Comparison of ENCODE assay signal across 2 cellular contexts in the genomic region with DNA sequence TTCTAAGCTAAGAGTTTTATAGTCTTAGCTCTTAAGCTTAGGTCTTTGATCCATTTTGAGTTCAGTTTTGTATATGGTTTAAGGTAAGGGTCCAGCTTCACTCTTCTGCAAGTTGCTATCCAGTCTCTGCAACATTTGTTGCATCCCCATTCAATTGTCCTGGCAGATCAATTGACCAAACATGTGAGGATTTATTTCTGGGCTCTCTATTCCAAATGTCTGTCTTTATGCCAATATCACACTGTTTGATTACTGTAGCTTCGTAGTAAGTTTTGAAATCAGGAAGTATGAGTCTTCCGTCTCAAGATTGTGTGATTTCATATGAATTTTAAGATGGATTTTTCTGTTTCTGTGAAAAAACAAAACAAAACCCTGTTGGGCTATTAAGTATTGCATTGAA.
TF ChIP-seq lines count a peak whose summit lies in the region.

No MANE protein-coding gene starts in this region.

TF ChIP-seq in endothelial cell of umbilical vein, 7 proteins besides CTCF, POLR2A, EP300 and RAD21:
- no peak for TF ChIP-seq GATA2 (IDR thresholded peaks at IDR 0.05; ENCODE audit: insufficient read depth, insufficient read length, low read depth, low read length)
- TF ChIP-seq, protein P1, sequence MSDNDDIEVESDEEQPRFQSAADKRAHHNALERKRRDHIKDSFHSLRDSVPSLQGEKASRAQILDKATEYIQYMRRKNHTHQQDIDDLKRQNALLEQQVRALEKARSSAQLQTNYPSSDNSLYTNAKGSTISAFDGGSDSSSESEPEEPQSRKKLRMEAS (IDR thresholded peaks at IDR 0.05; ENCODE audit: insufficient read depth, insufficient read length): no peak
- TF ChIP-seq JUN (IDR thresholded peaks at IDR 0.05; ENCODE audit: borderline replicate concordance, insufficient read depth, insufficient read length, low read depth): no peak
- no peak for TF ChIP-seq FOS (IDR thresholded peaks at IDR 0.05; ENCODE audit: borderline replicate concordance, insufficient read depth, low read length)
- TF ChIP-seq EZH2 (IDR thresholded peaks at IDR 0.05; ENCODE audit: borderline replicate concordance, low read depth, low read length, severe bottlenecking): no peak
- TF ChIP-seq POLR2AphosphoS5 (IDR thresholded peaks at IDR 0.05; ENCODE audit: insufficient read depth, low read depth, low read length): no peak
- no peak for TF ChIP-seq MYC (IDR thresholded peaks at IDR 0.05; ENCODE audit: low read depth, low read length)

TF ChIP-seq in HepG2, 621 proteins besides CTCF, POLR2A, EP300 and RAD21:
- TF ChIP-seq ZSCAN31 (CRISPR knock-in tag; IDR thresholded peaks at IDR 0.05; ENCODE audit: low read depth): no peak
- no peak for TF ChIP-seq MYNN (CRISPR knock-in tag; IDR thresholded peaks at IDR 0.05; ENCODE audit: low read depth)
- TF ChIP-seq ATF1 (CRISPR knock-in tag; IDR thresholded peaks at IDR 0.05): no peak
- no peak for TF ChIP-seq SRY (CRISPR knock-in tag; IDR thresholded peaks at IDR 0.05)
- TF ChIP-seq RBM22 (optimal IDR thresholded peaks at IDR 0.05; ENCODE audit: low read length): no peak
- TF ChIP-seq NFE2L2 (IDR thresholded peaks at IDR 0.05; ENCODE audit: low read length): no peak
- TF ChIP-seq ZNF496 (CRISPR knock-in tag; IDR thresholded peaks at IDR 0.05; ENCODE audit: insufficient replicate concordance): no peak
- no peak for TF ChIP-seq ZC3H4 (CRISPR knock-in tag; IDR thresholded peaks at IDR 0.05; ENCODE audit: borderline replicate concordance)
- TF ChIP-seq, protein P2, sequence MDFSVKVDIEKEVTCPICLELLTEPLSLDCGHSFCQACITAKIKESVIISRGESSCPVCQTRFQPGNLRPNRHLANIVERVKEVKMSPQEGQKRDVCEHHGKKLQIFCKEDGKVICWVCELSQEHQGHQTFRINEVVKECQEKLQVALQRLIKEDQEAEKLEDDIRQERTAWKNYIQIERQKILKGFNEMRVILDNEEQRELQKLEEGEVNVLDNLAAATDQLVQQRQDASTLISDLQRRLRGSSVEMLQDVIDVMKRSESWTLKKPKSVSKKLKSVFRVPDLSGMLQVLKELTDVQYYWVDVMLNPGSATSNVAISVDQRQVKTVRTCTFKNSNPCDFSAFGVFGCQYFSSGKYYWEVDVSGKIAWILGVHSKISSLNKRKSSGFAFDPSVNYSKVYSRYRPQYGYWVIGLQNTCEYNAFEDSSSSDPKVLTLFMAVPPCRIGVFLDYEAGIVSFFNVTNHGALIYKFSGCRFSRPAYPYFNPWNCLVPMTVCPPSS (IDR thresholded peaks at IDR 0.05): no peak
- TF ChIP-seq MAF1 (CRISPR knock-in tag; IDR thresholded peaks at IDR 0.05; ENCODE audit: borderline replicate concordance): no peak
- TF ChIP-seq, protein P3, sequence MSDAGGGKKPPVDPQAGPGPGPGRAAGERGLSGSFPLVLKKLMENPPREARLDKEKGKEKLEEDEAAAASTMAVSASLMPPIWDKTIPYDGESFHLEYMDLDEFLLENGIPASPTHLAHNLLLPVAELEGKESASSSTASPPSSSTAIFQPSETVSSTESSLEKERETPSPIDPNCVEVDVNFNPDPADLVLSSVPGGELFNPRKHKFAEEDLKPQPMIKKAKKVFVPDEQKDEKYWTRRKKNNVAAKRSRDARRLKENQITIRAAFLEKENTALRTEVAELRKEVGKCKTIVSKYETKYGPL (CRISPR knock-in tag; IDR thresholded peaks at IDR 0.05): no peak
- TF ChIP-seq PAF1 (CRISPR knock-in tag; IDR thresholded peaks at IDR 0.05): no peak
- no peak for TF ChIP-seq NFRKB (IDR thresholded peaks at IDR 0.05)
- TF ChIP-seq KMT2B (CRISPR knock-in tag; IDR thresholded peaks at IDR 0.05): no peak
- no peak for TF ChIP-seq GATA4 (IDR thresholded peaks at IDR 0.05; ENCODE audit: borderline replicate concordance, low read depth)
- TF ChIP-seq, protein P4, sequence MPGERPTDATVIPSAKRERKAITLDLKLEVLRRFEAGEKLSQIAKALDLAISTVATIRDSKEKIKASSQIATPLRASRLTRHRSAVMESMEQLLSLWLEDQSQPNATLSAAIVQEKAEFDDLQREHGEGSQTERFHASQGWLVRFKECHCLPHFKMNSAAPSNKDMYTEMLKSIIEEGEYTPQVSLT (CRISPR knock-in tag; IDR thresholded peaks at IDR 0.05; ENCODE audit: borderline replicate concordance, low read depth): no peak
- no peak for TF ChIP-seq ZNF790 (CRISPR knock-in tag; IDR thresholded peaks at IDR 0.05; ENCODE audit: borderline replicate concordance)
